In genomic region chr5:57207007-57207653, GRCh38 we compare ENCODE assay signal across 18 cellular contexts. TPM values are rescaled to one million over a fixed set of nuclear protein-coding genes. Genes with fewer than 3 reads are reported as not detected.
DNase-seq lines count a peak whose midpoint lies in the region; TF ChIP-seq lines count a peak whose summit lies in the region.
"Had no signal": no experiment of that assay in that cellular context is flagged by ENCODE, and none has a peak within 500 bp of the region (broad histone marks: within the 10 kb centered on the region; RNA-seq: fewer than 3 reads in every experiment).

No MANE protein-coding gene starts in this region.

- H3K4me1 Mint-ChIP-seq in activated T-cell treated with anti-CD3 and anti-CD28 coated beads, Interleukin-2, amount 50 U/mL, for 24 hours (ENCODE audit: low read depth): peaks cover 78% of the 10 kb centered on the region
- H3K4me1 Mint-ChIP-seq in H9: peaks cover 46 to 57% of the 10 kb centered on the region in 2 experiments
- peaks cover 56% of the 10 kb centered on the region for H3K4me1 Mint-ChIP-seq in dendritic cell treated with granulocyte-macrophage colony-stimulating factor and Interleukin-4, amounts not matched to agents 40 ng/mL and 50 ng/mL, for 4 days (ENCODE audit: low read depth)

- H2BK5ac ChIP-seq in H9 (ENCODE audit: insufficient read length, low read length): no peak overlapping the region

- peaks cover 6% of the 10 kb centered on the region for H4K20me1 ChIP-seq in H9 (ENCODE audit: control insufficient read depth, insufficient read depth, insufficient read length)

- H2AK5ac ChIP-seq in H9 (ENCODE audit: insufficient read length, low read length): no peak overlapping the region

- no peak overlapping the region for H3K56ac ChIP-seq in H9 (ENCODE audit: insufficient read length, low read depth, low read length)

- H3K4me1 ChIP-seq in H9 (ENCODE audit: insufficient read depth, low read length) (no peaks in the 10 kb centered on the region; the same call in 1 of the 2 replicates), rectal smooth muscle tissue (ENCODE audit: control insufficient read depth, insufficient read depth, low read length) (peaks cover 17% of the 10 kb centered on the region)

- H3K4me3 Mint-ChIP-seq in activated T-cell treated with anti-CD3 and anti-CD28 coated beads, Interleukin-2, amount 50 U/mL, for 24 hours: no peak overlapping the region
- H3K4me3 Mint-ChIP-seq in H9: peak overlapping the region in 1 of 2 experiments; percentile 25; a peak in 1 of 5 replicates
- H3K4me3 Mint-ChIP-seq in dendritic cell treated with granulocyte-macrophage colony-stimulating factor and Interleukin-4, amounts not matched to agents 40 ng/mL and 50 ng/mL, for 4 days: no peak overlapping the region

- no peak overlapping the region for H2BK120ac ChIP-seq in H9 (ENCODE audit: low read depth, low read length, poor library complexity, severe bottlenecking)

- no peaks in the 10 kb centered on the region for H3K27me3 Mint-ChIP-seq in activated T-cell treated with anti-CD3 and anti-CD28 coated beads, Interleukin-2, amount 50 U/mL, for 24 hours
- H3K27me3 Mint-ChIP-seq in H9 (ENCODE audit: low read depth): no peaks in the 10 kb centered on the region
- no peaks in the 10 kb centered on the region for H3K27me3 Mint-ChIP-seq in dendritic cell treated with granulocyte-macrophage colony-stimulating factor and Interleukin-4, amounts not matched to agents 40 ng/mL and 50 ng/mL, for 4 days

- peak overlapping the region; percentile 10 for H3K4me3 ChIP-seq in rectal smooth muscle tissue (ENCODE audit: low read length)
- H3K4me3 ChIP-seq: ovary, uterus had no signal

- no peak overlapping the region for H3K4me2 ChIP-seq in H9 (ENCODE audit: insufficient read depth, insufficient read length, low read length)

- H3K27ac Mint-ChIP-seq in activated T-cell treated with anti-CD3 and anti-CD28 coated beads, Interleukin-2, amount 50 U/mL, for 24 hours: peak overlapping the region; percentile 50
- H3K27ac Mint-ChIP-seq in H9: peak overlapping the region; percentile 36 to 84 (median 73); a peak in 3 of 7 replicates
- peak overlapping the region; percentile 26 for H3K27ac Mint-ChIP-seq in dendritic cell treated with granulocyte-macrophage colony-stimulating factor and Interleukin-4, amounts not matched to agents 40 ng/mL and 50 ng/mL, for 4 days
- H3K27ac Mint-ChIP-seq: activated naive CD4-positive, alpha-beta T cell treated with anti-CD3 and anti-CD28 coated beads, Interleukin-2, amount 50 U/mL, for 72 hours had no signal

- H3K23ac ChIP-seq in H9 (ENCODE audit: insufficient read length, low read depth, low read length): no peak overlapping the region

- intact Hi-C loops in dendritic cell treated with granulocyte-macrophage colony-stimulating factor and Interleukin-4, amounts not matched to agents 40 ng/mL and 50 ng/mL, for 4 days (cut with micrococcal nuclease): no loop called here

- no peak for TF ChIP-seq CTCF in H9 (conservative IDR thresholded peaks at IDR 0.05)

- H4K5ac ChIP-seq in H9 (ENCODE audit: insufficient read length, low read depth, low read length): no peak overlapping the region

- H2BK20ac ChIP-seq in H9 (ENCODE audit: low read depth, low read length, poor library complexity, severe bottlenecking): no peak overlapping the region

- H3K27ac ChIP-seq in H9 (ENCODE audit: insufficient read length, low read depth, low read length): no peak overlapping the region
- H3K27ac ChIP-seq in rectal smooth muscle tissue (ENCODE audit: low read depth, low read length): peak overlapping the region; percentile 69
- H3K27ac ChIP-seq: brain microvascular endothelial cell, ovary, uterus had no signal

- H4K8ac ChIP-seq in H9 (replicated peaks; ENCODE audit: insufficient read length, low read depth, low read length): no peak overlapping the region

- H3K9ac ChIP-seq in H9 (ENCODE audit: extremely low read depth, insufficient read length, low read length) (no peak overlapping the region), rectal smooth muscle tissue (ENCODE audit: low read length) (no peak overlapping the region)

- no peak overlapping the region for H2BK15ac ChIP-seq in H9 (ENCODE audit: low read depth, low read length)

- no peak overlapping the region for H3K18ac ChIP-seq in H9 (ENCODE audit: insufficient read length, low read depth, low read length)

- WGBS in H9 (ENCODE audit: extremely low coverage, insufficient read length, low lambda C conversion rate): no CpG with 5 or more reads among the region's 7 CpGs

- H3K36me3 Mint-ChIP-seq in activated T-cell treated with anti-CD3 and anti-CD28 coated beads, Interleukin-2, amount 50 U/mL, for 24 hours (ENCODE audit: low read depth): peaks cover 46% of the 10 kb centered on the region
- peaks cover 7 to 16% (median 12%) of the 10 kb centered on the region in 3 experiments for H3K36me3 Mint-ChIP-seq in H9 (ENCODE audit: insufficient read depth in 1 of 3, low read depth in 3 of 3)
- peaks cover 50% of the 10 kb centered on the region for H3K36me3 Mint-ChIP-seq in dendritic cell treated with granulocyte-macrophage colony-stimulating factor and Interleukin-4, amounts not matched to agents 40 ng/mL and 50 ng/mL, for 4 days (ENCODE audit: low read depth)

- no peak overlapping the region for H3K14ac ChIP-seq in H9 (ENCODE audit: insufficient read depth, low read length)

- H3K4ac ChIP-seq in H9 (ENCODE audit: low read depth, low read length): no peak overlapping the region

- no peaks in the 10 kb centered on the region for H3K9me3 Mint-ChIP-seq in activated T-cell treated with anti-CD3 and anti-CD28 coated beads, Interleukin-2, amount 50 U/mL, for 24 hours
- no peaks in the 10 kb centered on the region for H3K9me3 Mint-ChIP-seq in H9
- no peaks in the 10 kb centered on the region for H3K9me3 Mint-ChIP-seq in dendritic cell treated with granulocyte-macrophage colony-stimulating factor and Interleukin-4, amounts not matched to agents 40 ng/mL and 50 ng/mL, for 4 days

- no peak overlapping the region for H3T11ph ChIP-seq in H9 (ENCODE audit: low read length)

- peaks cover 2% of the 10 kb centered on the region for H3K79me1 ChIP-seq in H9 (ENCODE audit: insufficient read depth, low read depth, low read length, poor library complexity, severe bottlenecking)

- no peaks in the 10 kb centered on the region for H3K27me3 ChIP-seq in H9 (ENCODE audit: insufficient read depth, low read length)
- no peaks in the 10 kb centered on the region for H3K27me3 ChIP-seq in rectal smooth muscle tissue (ENCODE audit: control insufficient read depth, insufficient read depth, low read length)
- H3K27me3 ChIP-seq: brain microvascular endothelial cell, ovary, uterus had no signal

- no peaks in the 10 kb centered on the region for H3K9me3 ChIP-seq in H9 (ENCODE audit: control insufficient read depth, low read depth, low read length)
- H3K9me3 ChIP-seq: ovary, uterus had no signal

- H3K36me3 ChIP-seq in rectal smooth muscle tissue (ENCODE audit: control insufficient read depth, insufficient read depth, low read length): no peaks in the 10 kb centered on the region
- H3K36me3 ChIP-seq: brain microvascular endothelial cell, ovary, uterus had no signal

- H3K79me2 ChIP-seq in H9 (ENCODE audit: insufficient read depth, low read length): peaks cover 69% of the 10 kb centered on the region

- no peak overlapping the region for H2BK12ac ChIP-seq in H9 (ENCODE audit: insufficient read length, low read depth, low read length)

- no peak overlapping the region for H4K91ac ChIP-seq in H9 (ENCODE audit: insufficient read length, low read depth, low read length)

- DNase-seq in activated T-cell treated with anti-CD3 and anti-CD28 coated beads, Interleukin-2, amount 50 U/mL, for 24 hours: no peak
- no peak for DNase-seq in activated T-cell treated with anti-CD3 and anti-CD28 coated beads for 4 hours
- DNase-seq in H9: no peak
- DNase-seq in NCI-H2107 treated with DMSO at 0.1 percent for 48 hours (lab: John Stamatoyannopoulos, UW; ENCODE audit: unreplicated experiment): no peak
- no peak for DNase-seq in RPMI8226
- DNase-seq in SHP77 treated with DMSO at 0.1 percent for 48 hours (lab: John Stamatoyannopoulos, UW): no peak
- DNase-seq: activated CD8-positive, alpha-beta memory T cell treated with anti-CD3 and anti-CD28 coated beads, Interleukin-2, amount 50 U/mL, for 48 hours; brain microvascular endothelial cell; NCI-H1092 treated with DMSO at 0.1 percent for 48 hours; NCI-H2171; ovary; small intestine; stimulated activated naive CD4-positive, alpha-beta T cell; T-helper 1 cell had no signal

- H3K23me2 ChIP-seq in H9 (ENCODE audit: insufficient read length, low read depth, low read length, poor library complexity, severe bottlenecking): no peaks in the 10 kb centered on the region

- H2AFZ ChIP-seq in H9 (ENCODE audit: low read length): no peak overlapping the region

RNA-seq across cellular contexts. Expression of gene GPBP1, which starts 33.3 kb away (rescaled TPM):
- total RNA-seq in H9 (2021): 108 and 112 TPM in 2 replicates
